ENCODE assay signal across 13 cellular contexts in genomic region chr7:27243340-27244163, GRCh38. TPM values are rescaled to one million over a fixed set of nuclear protein-coding genes. Genes with fewer than 3 reads are reported as not detected.
DNase-seq lines count a peak whose midpoint lies in the region; ATAC-seq, FAIRE-seq and TF ChIP-seq lines count a peak whose summit lies in the region.
"Had no signal": no experiment of that assay in that cellular context is flagged by ENCODE, and none has a peak within 500 bp of the region (broad histone marks: within the 10 kb centered on the region; RNA-seq: fewer than 3 reads in every experiment).

No MANE protein-coding gene starts in this region.

- no peak for ATAC-seq in Right ventricle myocardium superior (ENCODE audit: poor library complexity)
- ATAC-seq: esophagus mucosa had no signal

- no peak for TF ChIP-seq POLR2A in sigmoid colon (IDR thresholded peaks at IDR 0.05)

- peak overlapping the region in 3 of 4 donors; percentile 20 to 41 (median 33) for H3K4me3 ChIP-seq in sigmoid colon

- peaks cover 87 to 100% (median 99%) of the 10 kb centered on the region in 3 donors for H3K27me3 ChIP-seq in sigmoid colon

- H3K4me1 Mint-ChIP-seq in T-helper 2 cell treated with Interferon-gamma antibody and Interleukin-4, amounts not matched to agents 5 μg/mL and 100 μg/mL, for 36 hours (ENCODE audit: low read depth): no peaks in the 10 kb centered on the region
- H3K4me1 Mint-ChIP-seq in glutamatergic neuron (ENCODE audit: low read depth, unreplicated experiment): peaks cover 8% of the 10 kb centered on the region

- no peaks in the 10 kb centered on the region for H3K9me3 Mint-ChIP-seq in T-helper 2 cell treated with Interferon-gamma antibody and Interleukin-4, amounts not matched to agents 5 μg/mL and 100 μg/mL, for 36 hours
- H3K9me3 Mint-ChIP-seq in glutamatergic neuron (ENCODE audit: unreplicated experiment): peaks cover 9% of the 10 kb centered on the region

- H3K36me3 ChIP-seq in sigmoid colon: no peaks in the 10 kb centered on the region

- no peaks in the 10 kb centered on the region for H3K36me3 Mint-ChIP-seq in T-helper 2 cell treated with Interferon-gamma antibody and Interleukin-4, amounts not matched to agents 5 μg/mL and 100 μg/mL, for 36 hours (ENCODE audit: low read depth)
- no peaks in the 10 kb centered on the region for H3K36me3 Mint-ChIP-seq in glutamatergic neuron (ENCODE audit: unreplicated experiment)

- peak; percentile 57 for FAIRE-seq in HTR-8/SVneo (lab: Jason Lieb, UNC)

- H3K27me3 Mint-ChIP-seq in T-helper 2 cell treated with Interferon-gamma antibody and Interleukin-4, amounts not matched to agents 5 μg/mL and 100 μg/mL, for 36 hours (ENCODE audit: low read depth): peaks cover 90% of the 10 kb centered on the region
- peaks cover 38% of the 10 kb centered on the region for H3K27me3 Mint-ChIP-seq in glutamatergic neuron (ENCODE audit: unreplicated experiment)

- TF ChIP-seq EP300 in sigmoid colon (IDR thresholded peaks at IDR 0.05): no peak

- H3K4me3 Mint-ChIP-seq in T-helper 2 cell treated with Interferon-gamma antibody and Interleukin-4, amounts not matched to agents 5 μg/mL and 100 μg/mL, for 36 hours: no peak overlapping the region
- peak overlapping the region; percentile 88 for H3K4me3 Mint-ChIP-seq in glutamatergic neuron (ENCODE audit: unreplicated experiment)

- no peak for DNase-seq in T-helper 2 cell treated with Interferon-gamma antibody and Interleukin-4, amounts not matched to agents 5 μg/mL and 100 μg/mL, for 36 hours (ENCODE audit: low spot score)
- no peak for DNase-seq in T-helper 2 cell
- no peak for DNase-seq in HTR-8/SVneo (ENCODE audit: insufficient read length, low spot score)
- DNase-seq in glutamatergic neuron: no peak
- DNase-seq in sigmoid colon: no peak
- DNase-seq in GM19240 (ENCODE audit: insufficient read length, low spot score): no peak
- DNase-seq in NCI-H2196 (lab: John Stamatoyannopoulos, UW; ENCODE audit: unreplicated experiment): no peak
- DNase-seq in Right ventricle myocardium superior: no peak
- DNase-seq: activated CD4-positive, alpha-beta T cell treated with anti-CD3 and anti-CD28 coated beads, Interleukin-2, amount 50 U/mL, for 48 hours; NCI-H2171 treated with DMSO at 0.1 percent for 48 hours; SHP77 had no signal

- intact Hi-C loops in sigmoid colon (cut with DNase I) (loop anchor here (5.0 kb wide), 1 partner anchor 36 kb away; no protein-coding TSS in a partner anchor), Right ventricle myocardium superior (cut with DNase I) (no loop called here)

- H3K27ac ChIP-seq in sigmoid colon: no peak overlapping the region
- H3K27ac ChIP-seq: parathyroid adenoma had no signal

- no peaks in the 10 kb centered on the region for H3K9me3 ChIP-seq in sigmoid colon

- TF ChIP-seq CTCF in glutamatergic neuron (IDR thresholded peaks at IDR 0.05; ENCODE audit: partially characterized antibody, unreplicated experiment): no peak
- no peak for TF ChIP-seq CTCF in sigmoid colon (IDR thresholded peaks at IDR 0.05)

- WGBS in sigmoid colon, 2 donors: 3 to 6% methylated on average over 43 of the region's 43 CpGs

- peak overlapping the region; percentile 65 for H3K27ac Mint-ChIP-seq in T-helper 2 cell treated with Interferon-gamma antibody and Interleukin-4, amounts not matched to agents 5 μg/mL and 100 μg/mL, for 36 hours
- H3K27ac Mint-ChIP-seq in glutamatergic neuron (ENCODE audit: unreplicated experiment): no peak overlapping the region

- H3K4me1 ChIP-seq in sigmoid colon: peaks cover 0 to 56% (median 48%) of the 10 kb centered on the region in 4 donors
- H3K4me1 ChIP-seq: parathyroid adenoma had no signal

RNA-seq across cellular contexts. Expression of gene EVX1, which starts 0.9 kb away (rescaled TPM):
- total RNA-seq in glutamatergic neuron (ENCODE audit: unreplicated experiment) (7.1 TPM), sigmoid colon (not detected), Right ventricle myocardium superior (not detected)
- polyA plus RNA-seq in sigmoid colon: 1 to 10 TPM in 2 of 3 donors, under 1 TPM in 1; 0.32 to 1.4 (median 1.2) TPM
- total RNA-seq: esophagus mucosa had no signal

RNA-seq across cellular contexts. Expression of gene HOXA13, which starts 43.7 kb away (rescaled TPM):
- total RNA-seq in glutamatergic neuron (ENCODE audit: unreplicated experiment): not detected
- 10 to 100 TPM in 3 of 4 donors, 1 to 10 TPM in 1; 9.4 to 35.3 (median 21.8) TPM for total RNA-seq in sigmoid colon
- polyA plus RNA-seq in sigmoid colon: 10 to 100 TPM; 10.7 to 21.6 (median 17.1) TPM
- not detected for total RNA-seq in Right ventricle myocardium superior
- total RNA-seq: esophagus mucosa had no signal

RNA-seq across cellular contexts. Expression of gene HOXA11, which starts 58.5 kb away (rescaled TPM):
- total RNA-seq in glutamatergic neuron (ENCODE audit: unreplicated experiment) (not detected), sigmoid colon (10 to 100 TPM; 18.7 to 25.0 (median 22.1) TPM), Right ventricle myocardium superior (not detected)
- polyA plus RNA-seq in sigmoid colon: 1 to 10 TPM; 3.0 to 6.0 (median 4.8) TPM
- total RNA-seq: esophagus mucosa had no signal

Comparison
In these comparisons a context has a peak if more than half of its experiments do, and no peak if none do; other contexts are left out.
1. RNA of gene HOXA13, which starts 43.7 kb away (total RNA-seq): 9.4 to 35.3 TPM in sigmoid colon; not detected in glutamatergic neuron (single experiment) and not detected in Right ventricle myocardium superior (single experiment); every median in the first group is over 10 times any median in the second.
2. RNA of gene HOXA11, which starts 58.5 kb away (total RNA-seq): 18.7 to 25.0 TPM in sigmoid colon; not detected in glutamatergic neuron (single experiment) and not detected in Right ventricle myocardium superior (single experiment); every median in the first group is over 10 times any median in the second.